In genomic region chr4:125316391-125316780, GRCh38 we compare ENCODE assay signal across 8 cellular contexts. TPM values are rescaled to one million over a fixed set of nuclear protein-coding genes. Genes with fewer than 3 reads are reported as not detected.
A peak's percentile ranks its signal among the peaks of the same experiment; 100 is the strongest.
DNase-seq lines count a peak whose midpoint lies in the region; ATAC-seq and TF ChIP-seq lines count a peak whose summit lies in the region.

No MANE protein-coding gene starts in this region.

- H3K4me1 ChIP-seq in NT2/D1 (ENCODE audit: insufficient read depth, insufficient read length) (no peaks in the 10 kb centered on the region), ectodermal cell (ENCODE audit: control insufficient read depth, insufficient read depth, low read length) (no peaks in the 10 kb centered on the region), mesenchymal stem cell (ENCODE audit: control insufficient read depth, insufficient read depth, low read depth, low read length) (peaks cover 16% of the 10 kb centered on the region)

- no peaks in the 10 kb centered on the region for H3K36me3 ChIP-seq in NT2/D1 (ENCODE audit: insufficient read depth, insufficient read length, low read length)
- peaks cover 7% of the 10 kb centered on the region for H3K36me3 ChIP-seq in ectodermal cell (ENCODE audit: control insufficient read depth, insufficient read depth, low read length)
- no peaks in the 10 kb centered on the region for H3K36me3 ChIP-seq in mesenchymal stem cell (ENCODE audit: control insufficient read depth in 1 of 2, insufficient read depth in 2 of 2, low read depth in 1 of 2, low read length in 2 of 2)

- H3K18ac ChIP-seq in mesenchymal stem cell (ENCODE audit: low read depth in 1 of 2, low read length in 2 of 2): peak overlapping the region in 1 of 2 experiments; percentile 69

- peak overlapping the region; percentile 94 for H3K4me3 Mint-ChIP-seq in type B pancreatic cell

- peak; percentile 22 for DNase-seq in Daoy (ENCODE audit: low read depth)
- no peak for DNase-seq in NT2/D1 (ENCODE audit: low read depth, low spot score)
- DNase-seq in mesenchymal stem cell: no peak
- peak; percentile 68 for DNase-seq in type B pancreatic cell (ENCODE audit: extremely low spot score, unreplicated experiment)
- no peak for DNase-seq in CD1c-positive myeloid dendritic cell (ENCODE audit: extremely low spot score)
- DNase-seq in RKO (ENCODE audit: low spot score): no peak

- H4K8ac ChIP-seq in mesenchymal stem cell (ENCODE audit: low read length): no peak overlapping the region

- H3K4me3 ChIP-seq in NT2/D1 (ENCODE audit: insufficient read length, low read depth) (peak overlapping the region; percentile 51), ectodermal cell (ENCODE audit: insufficient read depth, low read depth, low read length) (peak overlapping the region; percentile 81), mesenchymal stem cell (ENCODE audit: insufficient read depth in 1 of 2, low read depth in 1 of 2, low read length in 2 of 2) (peak overlapping the region; percentile 68 to 92)

- no peak overlapping the region for H3K4ac ChIP-seq in mesenchymal stem cell (ENCODE audit: low read depth in 1 of 2, low read length in 2 of 2)

- peaks cover 28% of the 10 kb centered on the region for H3K79me1 ChIP-seq in mesenchymal stem cell (replicated peaks; ENCODE audit: low read length, poor library complexity, severe bottlenecking)

- H3K27ac ChIP-seq in ectodermal cell (ENCODE audit: insufficient read depth, low read depth, low read length, poor library complexity, severe bottlenecking): no peak overlapping the region
- H3K27ac ChIP-seq in mesenchymal stem cell (ENCODE audit: low read length, poor library complexity, severe bottlenecking): peak overlapping the region; percentile 30

- H3K36me3 Mint-ChIP-seq in type B pancreatic cell: peaks cover 31% of the 10 kb centered on the region

- H2BK15ac ChIP-seq in mesenchymal stem cell (ENCODE audit: low read depth, poor library complexity, severe bottlenecking): peak overlapping the region; percentile 78

- no peak for ATAC-seq in HG03097 (IDR thresholded peaks at IDR 0.05; ENCODE audit: low FRiP score, unreplicated experiment)

- peaks cover 17% of the 10 kb centered on the region for H3K4me1 Mint-ChIP-seq in type B pancreatic cell (ENCODE audit: unreplicated experiment)

- peak overlapping the region in 1 of 2 experiments; percentile 54 for H2BK12ac ChIP-seq in mesenchymal stem cell (ENCODE audit: low read length in 2 of 2)

- no peak overlapping the region for H2BK5ac ChIP-seq in mesenchymal stem cell (ENCODE audit: low read depth, low read length, poor library complexity, severe bottlenecking)

- H3K23ac ChIP-seq in mesenchymal stem cell (ENCODE audit: low read length in 2 of 2): peak overlapping the region in 1 of 2 experiments; percentile 48

- no peaks in the 10 kb centered on the region for H3K9me3 ChIP-seq in NT2/D1 (ENCODE audit: insufficient read depth, low read length)
- no peaks in the 10 kb centered on the region for H3K9me3 ChIP-seq in ectodermal cell (ENCODE audit: control insufficient read depth, low read length)
- H3K9me3 ChIP-seq in mesenchymal stem cell (ENCODE audit: control insufficient read depth, low read length): no peaks in the 10 kb centered on the region

- H2AFZ ChIP-seq in mesenchymal stem cell (ENCODE audit: low read depth, low read length): peak overlapping the region; percentile 75

- H3K9ac ChIP-seq in NT2/D1 (ENCODE audit: insufficient read length, low read depth) (peak overlapping the region; percentile 59), mesenchymal stem cell (ENCODE audit: low read length) (peak overlapping the region; percentile 91)

- no peak for TF ChIP-seq CTCF in type B pancreatic cell (conservative IDR thresholded peaks at IDR 0.05)

- peaks cover 59% of the 10 kb centered on the region for H3K27me3 Mint-ChIP-seq in type B pancreatic cell

- peaks cover 31% of the 10 kb centered on the region for H3K27me3 ChIP-seq in NT2/D1 (ENCODE audit: insufficient read depth, insufficient read length)
- peaks cover 9% of the 10 kb centered on the region for H3K27me3 ChIP-seq in ectodermal cell (ENCODE audit: control insufficient read depth, insufficient read depth, low read length, poor library complexity, severe bottlenecking)
- no peaks in the 10 kb centered on the region for H3K27me3 ChIP-seq in mesenchymal stem cell (ENCODE audit: control insufficient read depth in 1 of 2, insufficient read depth in 1 of 2, low read length in 2 of 2)

- H2BK120ac ChIP-seq in mesenchymal stem cell (ENCODE audit: low read depth, low read length): no peak overlapping the region

- H3K27ac Mint-ChIP-seq in type B pancreatic cell: peak overlapping the region; percentile 72

- peak overlapping the region; percentile 97 for H3K4me2 ChIP-seq in mesenchymal stem cell (ENCODE audit: low read length, poor library complexity, severe bottlenecking)

- no peak overlapping the region for H4K91ac ChIP-seq in mesenchymal stem cell (ENCODE audit: low read length)

- WGBS in ectodermal cell, 2 experiments: 1% methylated on average over 25 of the region's 25 CpGs
- under 1% methylated on average over 25 of the region's 25 CpGs for WGBS in mesenchymal stem cell

- H3K14ac ChIP-seq in mesenchymal stem cell (ENCODE audit: low read length in 2 of 2): peak overlapping the region in 1 of 2 experiments; percentile 44

- H3K9me3 Mint-ChIP-seq in type B pancreatic cell: peaks cover 8% of the 10 kb centered on the region

- no peak overlapping the region for H2AK5ac ChIP-seq in mesenchymal stem cell (ENCODE audit: low read length, severe bottlenecking)

RNA-seq across cellular contexts. Expression of gene FAT4, which starts 1.6 kb away (rescaled TPM):
- total RNA-seq in Daoy (2014; rRNA removed; shearing (Covaris generic)): 0.46 and 1.0 TPM in 2 replicates
- 5.2 TPM for polyA plus RNA-seq in ectodermal cell (2013, experiment 1 of 4)
- 5.1 TPM for polyA plus RNA-seq in ectodermal cell (2013, experiment 2 of 4)
- polyA plus RNA-seq in ectodermal cell (2013, experiment 3 of 4): 5.2 TPM
- polyA plus RNA-seq in ectodermal cell (2013, experiment 4 of 4): 7.5 TPM
- 2.9 TPM for polyA plus RNA-seq in mesenchymal stem cell (2013, experiment 1 of 2)
- 2.8 TPM for polyA plus RNA-seq in mesenchymal stem cell (2013, experiment 2 of 2)
- total RNA-seq in type B pancreatic cell (ENCODE audit: low replicate concordance): 3.3 and 21.3 TPM in 2 replicates

Comparison
In these comparisons a context has a peak if more than half of its experiments do, and no peak if none do; other contexts are left out.
1. DNase-seq: peak in Daoy (single experiment) and type B pancreatic cell (single experiment); none in NT2/D1 (single experiment), mesenchymal stem cell (single experiment), CD1c-positive myeloid dendritic cell (single experiment) and RKO (single experiment).
2. Peak in every context shown above with its lines, with median percentiles within 50 percentile points of each other: H3K4me3 ChIP-seq.